ENCODE assay signal across 22 cellular contexts in the genomic region with DNA sequence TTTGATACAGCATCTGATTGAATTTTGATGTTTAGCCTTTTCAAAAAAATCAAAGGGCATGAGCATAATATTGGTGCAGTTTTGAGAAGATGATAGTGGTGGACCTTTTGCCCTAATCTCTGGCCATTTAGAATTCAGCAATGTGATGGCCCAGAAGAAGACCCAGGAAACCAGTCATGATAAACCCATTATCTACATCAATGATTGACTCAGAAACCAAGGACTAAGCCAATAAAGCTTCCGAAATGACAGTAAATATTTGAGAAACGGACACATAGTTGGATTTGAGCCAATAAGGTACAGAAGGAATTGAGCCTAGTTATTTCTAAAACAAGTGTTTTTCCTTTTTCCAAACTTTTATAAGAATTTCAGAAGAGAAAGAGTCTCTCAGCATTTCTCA.
"Had no signal": no experiment of that assay in that cellular context is flagged by ENCODE, and none has a peak within 500 bp of the region (broad histone marks: within the 10 kb centered on the region; RNA-seq: fewer than 3 reads in every experiment).

No MANE protein-coding gene starts in this region.

- H3K4me1 ChIP-seq: colonic mucosa, esophagus muscularis mucosa, foreskin keratinocyte, gastroesophageal sphincter, lower lobe of right lung had no signal

- ATAC-seq: effector memory CD8-positive, alpha-beta T cell; foreskin keratinocyte; gastroesophageal sphincter; heart left ventricle; left cardiac atrium; lower lobe of right lung; mucosa of descending colon had no signal

- H3K36me3 ChIP-seq: colonic mucosa, esophagus muscularis mucosa, gastroesophageal sphincter, heart left ventricle, left ventricle myocardium inferior, lower lobe of right lung had no signal

- DNase-seq: colonic mucosa; cortex of kidney; effector CD8-positive, alpha-beta T cell; effector memory CD8-positive, alpha-beta T cell; endodermal cell; foreskin keratinocyte; heart left ventricle; hypothalamus; immature natural killer cell; islet precursor cell; kidney; kidney glomerular epithelial cell; left cardiac atrium; left ventricle myocardium inferior; lower lobe of right lung; mesenchymal stem cell; mucosa of descending colon; naive B cell had no signal

- H3K4me3 ChIP-seq: colonic mucosa, esophagus muscularis mucosa, gastroesophageal sphincter, heart left ventricle, hepatocyte, left ventricle myocardium inferior, lower lobe of right lung, mucosa of descending colon had no signal

- H3K9me3 ChIP-seq: colonic mucosa, esophagus muscularis mucosa, gastroesophageal sphincter, heart left ventricle, left ventricle myocardium inferior, lower lobe of right lung, mucosa of descending colon had no signal

- H3K27me3 ChIP-seq: colonic mucosa, esophagus muscularis mucosa, foreskin keratinocyte, gastroesophageal sphincter, heart left ventricle, hepatocyte had no signal

- H3K27ac ChIP-seq: colonic mucosa, epithelial cell of prostate, esophagus muscularis mucosa, foreskin keratinocyte, gastroesophageal sphincter, heart left ventricle, hepatocyte, left ventricle myocardium inferior, lower lobe of right lung had no signal
